In genomic region chr2:236600158-236600557, GRCh38 we compare ENCODE assay signal across 18 cellular contexts. TPM values are rescaled to one million over a fixed set of nuclear protein-coding genes. Genes with fewer than 3 reads are reported as not detected.
"Had no signal": no experiment of that assay in that cellular context is flagged by ENCODE, and none has a peak within 500 bp of the region (broad histone marks: within the 10 kb centered on the region; RNA-seq: fewer than 3 reads in every experiment).

No MANE protein-coding gene starts in this region.

- H3K27me3 ChIP-seq: Peyer's patch, SJSA1 had no signal

- H3K27ac ChIP-seq: KMS-11, Peyer's patch, SJSA1 had no signal

- H3K9ac ChIP-seq: KMS-11, SK-N-SH had no signal

- H3K9me2 ChIP-seq: SK-N-SH had no signal

- H3K9me3 ChIP-seq: Peyer's patch, SJSA1, SK-N-SH had no signal

- H3K4me3 ChIP-seq: Peyer's patch, SJSA1 had no signal

- H3K36me3 ChIP-seq: Peyer's patch, SJSA1 had no signal

- H3K4me1 ChIP-seq: Peyer's patch, SJSA1 had no signal

- H3K4me2 ChIP-seq: KMS-11, SK-N-SH had no signal

- DNase-seq: Karpas-422, KBM-7, MM.1S, MV-4-11, NCI-H1417 treated with DMSO at 0.1 percent for 48 hours, NCI-H1694 treated with DMSO at 0.1 percent for 48 hours, NCI-H2081, NCI-H2227 treated with DMSO at 0.1 percent for 48 hours, NCI-H446, NCI-H524 treated with DMSO at 0.1 percent for 48 hours, NCI-H526 treated with DMSO at 0.1 percent for 48 hours, Peyer's patch, Right ventricle myocardium superior, RPMI8226, SK-N-SH had no signal

RNA-seq across cellular contexts. Expression of gene ACKR3, which starts 30.5 kb away (rescaled TPM):
- total RNA-seq: LHCN-M2 had no signal
- polyA plus RNA-seq: SK-N-SH had no signal
